ENCODE assay signal across 1 cellular context in genomic region chr2:8413589-8414135, GRCh38.
TF ChIP-seq lines count a peak whose summit lies in the region.

No MANE protein-coding gene starts in this region.

TF ChIP-seq in HepG2, 621 proteins besides CTCF, POLR2A, EP300 and RAD21 (continued from another document):
- no peak; the same call in 1 of the 2 replicates for TF ChIP-seq NR2F6 (IDR thresholded peaks at IDR 0.05)
- peak; percentile 6; the same call in 1 of the 2 replicates for TF ChIP-seq NR2F6 (CRISPR knock-in tag; IDR thresholded peaks at IDR 0.05)
- no peak for TF ChIP-seq NFRKB (IDR thresholded peaks at IDR 0.05)
- no peak for TF ChIP-seq SCMH1 (CRISPR knock-in tag; IDR thresholded peaks at IDR 0.05; ENCODE audit: borderline replicate concordance)
- no peak for TF ChIP-seq JDP2 (CRISPR knock-in tag; IDR thresholded peaks at IDR 0.05; ENCODE audit: borderline replicate concordance)
- 0 out of 2 replicates have a peak, but pooled peaks have one; percentile 8 for TF ChIP-seq SOX13 (IDR thresholded peaks at IDR 0.05)
- peak in 1 of 2 experiments; percentile 63; a peak in 2 of 4 replicates for TF ChIP-seq SOX13 (CRISPR knock-in tag; conservative IDR thresholded peaks at IDR 0.05 in 1 of 2, IDR thresholded peaks at IDR 0.05 in 1 of 2)
- peak; percentile 57; the same call in 1 of the 2 replicates for TF ChIP-seq GFI1 (CRISPR knock-in tag; IDR thresholded peaks at IDR 0.05; ENCODE audit: borderline replicate concordance)
- peak; percentile 79; the same call in 1 of the 2 replicates for TF ChIP-seq NCOA2 (CRISPR knock-in tag; IDR thresholded peaks at IDR 0.05)
- TF ChIP-seq PCBP2 (optimal IDR thresholded peaks at IDR 0.05; ENCODE audit: low read depth, low read length, poor library complexity, severe bottlenecking), result peak; percentile 23
- no peak for TF ChIP-seq MIER2 (CRISPR knock-in tag; IDR thresholded peaks at IDR 0.05)
- TF ChIP-seq ZNF510 (CRISPR knock-in tag; IDR thresholded peaks at IDR 0.05; ENCODE audit: low read depth), result 0 out of 2 replicates have a peak, but pooled peaks have one; percentile 36
- no peak for TF ChIP-seq SIX4 (CRISPR knock-in tag; IDR thresholded peaks at IDR 0.05)
- TF ChIP-seq CCAR2 (optimal IDR thresholded peaks at IDR 0.05; ENCODE audit: low read depth, low read length), result no peak
- 0 out of 2 replicates have a peak, but pooled peaks have one; percentile 23 for TF ChIP-seq UBTF (CRISPR knock-in tag; IDR thresholded peaks at IDR 0.05)
- TF ChIP-seq ZNF776 (CRISPR knock-in tag; IDR thresholded peaks at IDR 0.05), result no peak
- peak; percentile 7; the same call in 1 of the 2 replicates for TF ChIP-seq PATZ1 (CRISPR knock-in tag; IDR thresholded peaks at IDR 0.05)
- peak; percentile 59; the same call in 1 of the 2 replicates for TF ChIP-seq RXRB (CRISPR knock-in tag; IDR thresholded peaks at IDR 0.05; ENCODE audit: borderline replicate concordance)
